In the genomic region with DNA sequence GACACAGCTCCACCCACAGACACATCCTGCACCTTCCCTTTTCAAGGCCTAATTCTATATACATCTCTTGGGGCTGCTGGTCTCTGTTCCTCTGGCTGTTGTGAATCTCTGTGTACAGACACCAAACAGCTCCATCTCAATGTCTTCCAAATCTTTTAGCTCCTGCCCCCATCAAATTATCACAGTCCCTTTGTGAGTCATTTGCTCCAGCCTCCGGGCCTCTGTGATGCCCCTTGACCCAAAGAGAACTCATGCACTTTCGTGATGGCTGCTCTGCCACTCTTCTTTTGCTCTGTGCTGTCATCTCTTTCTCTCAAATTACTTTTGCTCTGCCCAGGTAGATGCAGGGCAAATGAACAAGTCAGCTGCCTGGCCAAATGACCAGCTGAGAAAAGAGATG, we compare ENCODE assay signal across 14 cellular contexts.
DNase-seq lines count a peak whose midpoint lies in the region; ATAC-seq and TF ChIP-seq lines count a peak whose summit lies in the region.
"Had no signal": no experiment of that assay in that cellular context is flagged by ENCODE, and none has a peak within 500 bp of the region (broad histone marks: within the 10 kb centered on the region; RNA-seq: fewer than 3 reads in every experiment).

No MANE protein-coding gene starts in this region.

- H3K4me1 ChIP-seq in GM23338 (ENCODE audit: insufficient read depth) = no peaks in the 10 kb centered on the region
- H3K4me1 ChIP-seq in PC-3 (ENCODE audit: insufficient read depth, low read length) = peaks cover 13% of the 10 kb centered on the region
- no peaks in the 10 kb centered on the region for H3K4me1 ChIP-seq in foreskin keratinocyte
- no peaks in the 10 kb centered on the region for H3K4me1 ChIP-seq in psoas muscle

- BruUV-seq in PC-3 (replicated peaks; lab: Mats Ljungman, UMichigan) (no TSS peak), Calu3 (replicated peaks; lab: Mats Ljungman, UMichigan) (no TSS peak)

- H3K79me2 ChIP-seq in GM23338 (replicated peaks; ENCODE audit: insufficient read depth) (no peaks in the 10 kb centered on the region), PC-3 (ENCODE audit: low read length) (no peaks in the 10 kb centered on the region)

- POLR2A ChIA-PET in PC-3 (lab: Charles Lee; ENCODE audit: unreplicated experiment) = no interaction called here

- TF ChIP-seq CTCF in GM23338 (conservative IDR thresholded peaks at IDR 0.05; ENCODE audit: low read depth in 2 of 2) = no peak; a peak in 1 of 4 replicates
- TF ChIP-seq CTCF in PC-3 (conservative IDR thresholded peaks at IDR 0.05; ENCODE audit: low read depth, low read length) = no peak
- TF ChIP-seq CTCF in foreskin keratinocyte (conservative IDR thresholded peaks at IDR 0.05) = peak; percentile 2
- TF ChIP-seq CTCF in Calu3 (IDR thresholded peaks at IDR 0.05; ENCODE audit: unreplicated experiment) = no peak
- no peak for TF ChIP-seq CTCF in psoas muscle (IDR thresholded peaks at IDR 0.05)

- H3K27me3 ChIP-seq in GM23338 (ENCODE audit: insufficient read depth) (no peaks in the 10 kb centered on the region), PC-3 (ENCODE audit: low read length) (no peaks in the 10 kb centered on the region), foreskin keratinocyte (no peaks in the 10 kb centered on the region), psoas muscle (ENCODE audit: insufficient read depth in 3 of 3, low read length in 2 of 3) (no peaks in the 10 kb centered on the region)

- H3K27ac Mint-ChIP-seq in GM23338 (no peak overlapping the region), Calu3 (ENCODE audit: unreplicated experiment) (no peak overlapping the region), immature natural killer cell (no peak overlapping the region)
- H3K27ac Mint-ChIP-seq: B cell; CD4-positive, alpha-beta T cell; IgD-negative memory B cell had no signal

- H3K9ac ChIP-seq in PC-3 (ENCODE audit: low read length) = no peak overlapping the region

- H3K9me2 ChIP-seq in GM23338 (ENCODE audit: insufficient read depth) (no peaks in the 10 kb centered on the region; the same call in none of the 2 replicates), PC-3 (replicated peaks; ENCODE audit: low read length) (no peaks in the 10 kb centered on the region)

- H3K4me1 Mint-ChIP-seq in GM23338 (peaks cover 7% of the 10 kb centered on the region), Calu3 (ENCODE audit: low read depth, unreplicated experiment) (no peaks in the 10 kb centered on the region), immature natural killer cell (no peaks in the 10 kb centered on the region)
- H3K4me1 Mint-ChIP-seq: B cell, IgD-negative memory B cell had no signal

- DNase-seq in GM23338 (ENCODE audit: low spot score) (no peak), PC-3 (peak; percentile 11), foreskin keratinocyte (no peak), superior temporal gyrus (ENCODE audit: extremely low spot score) (no peak), Calu3 (no peak), psoas muscle (no peak), immature natural killer cell (no peak)
- DNase-seq: C1 segment of cervical spinal cord; CD4-positive, alpha-beta T cell; DMS79; EL; KG1 had no signal

- ATAC-seq in GM23338 = no peak
- ATAC-seq in PC-3 = no peak; the same call in 1 of the 2 replicates
- ATAC-seq in foreskin keratinocyte = no peak
- ATAC-seq in psoas muscle = no peak

- H3K4me3 Mint-ChIP-seq in GM23338 = no peak overlapping the region
- no peak overlapping the region for H3K4me3 Mint-ChIP-seq in Calu3 (ENCODE audit: low read depth, unreplicated experiment)
- no peak overlapping the region for H3K4me3 Mint-ChIP-seq in immature natural killer cell
- H3K4me3 Mint-ChIP-seq: B cell; CD4-positive, alpha-beta T cell; IgD-negative memory B cell had no signal

- no peak overlapping the region for H3K27ac ChIP-seq in GM23338 (ENCODE audit: low read depth)
- no peak overlapping the region for H3K27ac ChIP-seq in PC-3 (ENCODE audit: low read length)
- H3K27ac ChIP-seq in foreskin keratinocyte = no peak overlapping the region
- no peak overlapping the region for H3K27ac ChIP-seq in psoas muscle

- H2AFZ ChIP-seq in GM23338 (peak overlapping the region; percentile 39; the same call in 1 of the 2 replicates), PC-3 (ENCODE audit: low read length) (no peak overlapping the region)

- H3K4me3 ChIP-seq in GM23338 (no peak overlapping the region), PC-3 (ENCODE audit: low read length) (no peak overlapping the region), psoas muscle (no peak overlapping the region)

- H4K20me1 ChIP-seq in GM23338 (replicated peaks; ENCODE audit: insufficient read depth) (no peaks in the 10 kb centered on the region), PC-3 (ENCODE audit: low read length) (no peaks in the 10 kb centered on the region)

- H3K4me2 ChIP-seq in GM23338 = no peak overlapping the region
- H3K4me2 ChIP-seq in PC-3 (ENCODE audit: low read length) = no peak overlapping the region

- H3K36me3 ChIP-seq in GM23338 (ENCODE audit: insufficient read depth) = no peaks in the 10 kb centered on the region
- H3K36me3 ChIP-seq in PC-3 (ENCODE audit: low read depth, low read length) = no peaks in the 10 kb centered on the region
- H3K36me3 ChIP-seq in psoas muscle (ENCODE audit: insufficient read depth in 1 of 2, low read depth in 1 of 2) = no peaks in the 10 kb centered on the region

- no peaks in the 10 kb centered on the region for H3K9me3 Mint-ChIP-seq in GM23338
- no peaks in the 10 kb centered on the region for H3K9me3 Mint-ChIP-seq in Calu3 (ENCODE audit: low read depth, unreplicated experiment)
- peaks cover 7 to 47% (median 15%) of the 10 kb centered on the region in 6 donors for H3K9me3 Mint-ChIP-seq in immature natural killer cell
- H3K9me3 Mint-ChIP-seq: CD4-positive, alpha-beta T cell had no signal

- H3K36me3 Mint-ChIP-seq in GM23338 (ENCODE audit: low read depth) (peaks cover 7% of the 10 kb centered on the region; the same call in 1 of the 3 replicates), Calu3 (ENCODE audit: insufficient read depth, unreplicated experiment) (no peaks in the 10 kb centered on the region), immature natural killer cell (no peaks in the 10 kb centered on the region)
- H3K36me3 Mint-ChIP-seq: IgD-negative memory B cell had no signal

- H3K9me3 ChIP-seq in PC-3 (ENCODE audit: low read length) = no peaks in the 10 kb centered on the region
- no peaks in the 10 kb centered on the region for H3K9me3 ChIP-seq in psoas muscle

- H3K27me3 Mint-ChIP-seq in GM23338 (ENCODE audit: insufficient read depth, low read depth, poor library complexity) (no peaks in the 10 kb centered on the region), Calu3 (ENCODE audit: unreplicated experiment) (no peaks in the 10 kb centered on the region), immature natural killer cell (ENCODE audit: low read depth in 3 of 3) (peaks cover 0 to 5% (median 2%) of the 10 kb centered on the region in 3 donors)
- H3K27me3 Mint-ChIP-seq: B cell; CD4-positive, alpha-beta T cell; IgD-negative memory B cell had no signal

- intact Hi-C loops in PC-3 (cut with micrococcal nuclease) (no loop called here), Calu3 (cut with micrococcal nuclease; ENCODE audit: unreplicated experiment) (no loop called here), psoas muscle (cut with DNase I) (no loop called here)

- 62 to 74% (median 67%) methylated on average over 2 of the region's 2 CpGs for WGBS in psoas muscle, 3 donors

- H3F3A ChIP-seq in GM23338 (replicated peaks; ENCODE audit: low read depth) = no peaks in the 10 kb centered on the region
- H3F3A ChIP-seq in PC-3 (ENCODE audit: low read length, unreplicated experiment) = no peaks in the 10 kb centered on the region

- CTCF ChIA-PET in PC-3 (lab: Charles Lee) = no interaction called here
- CTCF ChIA-PET in Calu3 (lab: Charles Lee) = no interaction called here

TF ChIP-seq in GM23338, 12 proteins besides CTCF, POLR2A, EP300 and RAD21:
- TF ChIP-seq ZNF114 (CRISPR knock-in tag; IDR thresholded peaks at IDR 0.05) = no peak
TF ChIP-seq in GM23338: peak in this region for 0.
